In the genomic region with DNA sequence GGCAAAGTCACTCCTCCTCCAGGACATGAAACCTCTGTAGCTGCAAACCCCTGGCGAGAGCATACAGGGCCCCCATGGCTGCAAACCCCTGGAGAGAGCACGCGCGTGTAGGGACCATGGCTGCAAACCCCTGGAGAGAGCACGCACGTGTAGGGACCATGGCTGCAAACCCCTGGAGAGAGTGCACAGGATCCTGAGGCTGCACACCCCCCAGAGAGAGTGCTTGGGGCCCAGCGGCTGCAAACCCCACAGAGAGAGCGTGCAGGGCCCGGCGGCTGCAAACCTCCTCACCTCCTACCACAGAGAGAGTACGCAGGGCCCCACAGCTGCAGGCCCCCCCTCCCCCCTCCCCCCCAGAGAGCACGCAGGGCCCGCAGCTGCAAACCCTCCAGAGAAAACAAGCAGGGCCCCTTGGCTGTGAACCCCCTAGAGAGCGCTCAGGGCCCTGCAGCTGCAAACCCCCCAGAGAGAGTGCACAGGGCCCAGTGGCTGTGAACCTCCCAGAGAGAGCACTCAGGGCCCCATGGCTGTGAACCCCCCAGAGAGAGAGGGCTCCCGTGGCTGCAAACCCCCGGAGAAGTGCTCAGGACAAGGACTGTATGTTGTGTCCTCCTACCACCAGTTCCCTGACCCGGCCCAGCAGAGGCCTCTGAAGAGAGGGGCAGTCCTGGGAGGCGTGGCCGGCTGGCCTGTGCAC, we compare ENCODE assay signal across 1 cellular context.
TF ChIP-seq lines count a peak whose summit lies in the region.

No MANE protein-coding gene starts in this region.

TF ChIP-seq in H1, 55 proteins besides CTCF, POLR2A, EP300 and RAD21:
- TF ChIP-seq EZH2 (IDR thresholded peaks at IDR 0.05; ENCODE audit: low read depth, low read length, severe bottlenecking) (no peak), SRF (IDR thresholded peaks at IDR 0.05; ENCODE audit: low read depth, low read length) (no peak), GTF2F1 (IDR thresholded peaks at IDR 0.05; ENCODE audit: borderline replicate concordance, low read depth, low read length) (no peak), PHF8 (conservative IDR thresholded peaks at IDR 0.05; ENCODE audit: low read depth, low read length) (no peak), CBX8 (IDR thresholded peaks at IDR 0.05; ENCODE audit: borderline replicate concordance, low read depth, low read length) (no peak), GABPA (IDR thresholded peaks at IDR 0.05; ENCODE audit: borderline replicate concordance, insufficient read depth, low read length) (no peak), HDAC2 (IDR thresholded peaks at IDR 0.05; ENCODE audit: borderline replicate concordance in 1 of 2, low read depth in 2 of 2, low read length in 2 of 2) (no peak), JUND (IDR thresholded peaks at IDR 0.05; ENCODE audit: low read length) (no peak), RFX5 (IDR thresholded peaks at IDR 0.05; ENCODE audit: borderline replicate concordance, low read depth, low read length) (no peak), CEBPB (IDR thresholded peaks at IDR 0.05; ENCODE audit: low read depth, low read length) (no peak), KDM5A (IDR thresholded peaks at IDR 0.05; ENCODE audit: low read length) (no peak), TAF1 (IDR thresholded peaks at IDR 0.05; ENCODE audit: low read depth, low read length) (no peak), RBBP5 (IDR thresholded peaks at IDR 0.05; ENCODE audit: borderline replicate concordance, low read depth, low read length) (no peak)
- TF ChIP-seq, protein P1, sequence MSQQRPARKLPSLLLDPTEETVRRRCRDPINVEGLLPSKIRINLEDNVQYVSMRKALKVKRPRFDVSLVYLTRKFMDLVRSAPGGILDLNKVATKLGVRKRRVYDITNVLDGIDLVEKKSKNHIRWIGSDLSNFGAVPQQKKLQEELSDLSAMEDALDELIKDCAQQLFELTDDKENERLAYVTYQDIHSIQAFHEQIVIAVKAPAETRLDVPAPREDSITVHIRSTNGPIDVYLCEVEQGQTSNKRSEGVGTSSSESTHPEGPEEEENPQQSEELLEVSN (IDR thresholded peaks at IDR 0.05): no peak
TF ChIP-seq in H1: peak in this region for 0.
